Comparison of ENCODE assay signal across 13 cellular contexts in genomic region chr6:137744877-137745276, GRCh38.
DNase-seq lines count a peak whose midpoint lies in the region; ATAC-seq and TF ChIP-seq lines count a peak whose summit lies in the region.
"Had no signal": no experiment of that assay in that cellular context is flagged by ENCODE, and none has a peak within 500 bp of the region (broad histone marks: within the 10 kb centered on the region; RNA-seq: fewer than 3 reads in every experiment).

No MANE protein-coding gene starts in this region.

- no peak overlapping the region for H3K27ac Mint-ChIP-seq in activated CD8-positive, alpha-beta memory T cell treated with anti-CD3 and anti-CD28 coated beads, Interleukin-2, amount 10 ng/mL, durations not matched to agents 7 days and 5 days

- no peak for TF ChIP-seq CTCF in GM12864 (IDR thresholded peaks at IDR 0.05; ENCODE audit: low read depth, low read length, missing control alignments)

- H3K9me3 Mint-ChIP-seq in activated CD8-positive, alpha-beta memory T cell treated with anti-CD3 and anti-CD28 coated beads, Interleukin-2, amount 10 ng/mL, durations not matched to agents 7 days and 5 days (ENCODE audit: low read depth), result no peaks in the 10 kb centered on the region

- CTCF ChIA-PET in activated CD8-positive, alpha-beta memory T cell treated with anti-CD3 and anti-CD28 coated beads, Interleukin-2, amount 10 ng/mL, durations not matched to agents 7 days and 5 days (lab: Charles Lee), result interaction anchor here (1.0 to 1.1 kb wide), 2 partner anchors 23 to 37 kb away, joined by 3 read pairs; no protein-coding TSS in a partner anchor

- peak; percentile 41 for DNase-seq in GM12864 (ENCODE audit: low read depth)
- no peak for DNase-seq in activated CD8-positive, alpha-beta memory T cell treated with anti-CD3 and anti-CD28 coated beads, Interleukin-2, amount 10 ng/mL, durations not matched to agents 7 days and 5 days
- no peak for DNase-seq in NCI-H748 treated with DMSO at 0.1 percent for 48 hours (lab: John Stamatoyannopoulos, UW)
- DNase-seq in stimulated activated naive CD4-positive, alpha-beta T cell treated with Interleukin-2 at 50 U/mL for 16 hours (lab: John Stamatoyannopoulos, UW), result no peak
- no peak for DNase-seq in central memory CD4-positive, alpha-beta T cell
- DNase-seq: activated CD4-positive, alpha-beta T cell treated with anti-CD3 and anti-CD28 coated beads, Interleukin-2, amount 50 U/mL, for 48 hours; activated naive CD4-positive, alpha-beta T cell treated with anti-CD3 and anti-CD28 coated beads, Interleukin-2, amount 50 U/mL, for 16 hours; GOT3; NCI-H1436 treated with DMSO at 0.1 percent for 48 hours; tibial artery had no signal

- H3K27me3 Mint-ChIP-seq in activated CD8-positive, alpha-beta memory T cell treated with anti-CD3 and anti-CD28 coated beads, Interleukin-2, amount 10 ng/mL, durations not matched to agents 7 days and 5 days, result peaks cover 3% of the 10 kb centered on the region

- no peak overlapping the region for H3K4me3 ChIP-seq in GM12864 (ENCODE audit: low read depth, low read length)
- H3K4me3 ChIP-seq: tibial artery had no signal

- H3K36me3 Mint-ChIP-seq in activated CD8-positive, alpha-beta memory T cell treated with anti-CD3 and anti-CD28 coated beads, Interleukin-2, amount 10 ng/mL, durations not matched to agents 7 days and 5 days, result peaks cover 5% of the 10 kb centered on the region

- H3K4me3 Mint-ChIP-seq in activated CD8-positive, alpha-beta memory T cell treated with anti-CD3 and anti-CD28 coated beads, Interleukin-2, amount 10 ng/mL, durations not matched to agents 7 days and 5 days, result no peak overlapping the region

- peaks cover 33% of the 10 kb centered on the region for H3K4me1 Mint-ChIP-seq in activated CD8-positive, alpha-beta memory T cell treated with anti-CD3 and anti-CD28 coated beads, Interleukin-2, amount 10 ng/mL, durations not matched to agents 7 days and 5 days

- ATAC-seq in GM19324 (IDR thresholded peaks at IDR 0.05; ENCODE audit: low FRiP score, unreplicated experiment) (peak; percentile 90), HG02588 (IDR thresholded peaks at IDR 0.05; ENCODE audit: unreplicated experiment) (peak; percentile 75), HG03432 (IDR thresholded peaks at IDR 0.05; ENCODE audit: unreplicated experiment) (peak; percentile 80)
- ATAC-seq in activated CD8-positive, alpha-beta memory T cell treated with anti-CD3 and anti-CD28 coated beads, Interleukin-2, amount 10 ng/mL, durations not matched to agents 7 days and 5 days, result no peak
